Comparison of ENCODE assay signal across 9 cellular contexts in the genomic region with DNA sequence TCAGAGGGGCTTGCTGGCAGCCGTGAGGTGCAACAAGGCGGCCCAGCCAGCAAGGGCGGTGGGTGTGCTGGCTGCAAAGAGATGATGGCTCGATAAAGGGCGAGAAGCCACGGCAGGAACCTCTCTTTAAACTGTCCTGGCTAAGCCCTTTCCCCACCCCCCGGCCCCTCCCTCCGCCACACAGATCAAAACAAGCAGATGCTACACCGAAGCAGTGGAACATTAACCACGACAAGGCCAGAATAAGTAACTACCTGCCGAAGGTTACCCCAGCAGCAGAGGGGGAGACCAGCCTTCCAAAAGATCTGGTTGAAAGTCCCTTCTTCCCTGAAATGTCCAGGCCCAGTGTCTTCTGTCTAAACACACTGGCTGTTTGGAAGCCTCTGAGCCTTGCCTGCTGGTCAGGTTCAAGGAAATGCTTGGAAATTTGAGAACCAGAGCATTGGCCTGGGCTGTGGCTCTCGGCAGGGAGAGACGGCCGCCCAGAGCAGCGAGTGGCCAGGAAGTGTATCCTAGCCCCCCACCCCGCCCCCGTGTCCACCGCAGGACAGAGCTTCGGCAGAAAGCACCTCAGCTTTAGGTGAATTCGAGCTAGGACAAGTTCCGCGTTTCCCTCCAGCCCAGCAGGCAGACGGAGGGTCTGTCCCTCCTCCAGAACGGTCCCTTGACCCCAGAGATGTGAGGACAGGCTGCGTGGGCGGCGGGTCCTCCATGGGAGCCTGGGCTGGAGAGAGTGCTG. TPM values are rescaled to one million over a fixed set of nuclear protein-coding genes. Genes with fewer than 3 reads are reported as not detected.
A peak's percentile ranks its signal among the peaks of the same experiment; 100 is the strongest.
DNase-seq lines count a peak whose midpoint lies in the region; ATAC-seq and TF ChIP-seq lines count a peak whose summit lies in the region.
"Had no signal": no experiment of that assay in that cellular context is flagged by ENCODE, and none has a peak within 500 bp of the region (broad histone marks: within the 10 kb centered on the region; RNA-seq: fewer than 3 reads in every experiment).

No MANE protein-coding gene starts in this region.

- peak overlapping the region; percentile 98 for H3K4me3 ChIP-seq in WI38 (ENCODE audit: low read depth, low read length)
- peak overlapping the region; percentile 50 for H3K4me3 ChIP-seq in iPS-15b (ENCODE audit: low read depth, low read length)
- H3K4me3 ChIP-seq in gastrocnemius medialis: peak overlapping the region; percentile 61 to 65 (median 64)

- TF ChIP-seq POLR2A in gastrocnemius medialis (IDR thresholded peaks at IDR 0.05): peak; percentile 58 to 66

- H3K9ac ChIP-seq in iPS-15b (ENCODE audit: low read depth, low read length): peak overlapping the region; percentile 65

- ATAC-seq in gastrocnemius medialis (peak; percentile 39 to 49), GM19023 (IDR thresholded peaks at IDR 0.05; ENCODE audit: unreplicated experiment) (no peak), HG03039 (IDR thresholded peaks at IDR 0.05; ENCODE audit: unreplicated experiment) (no peak)

- peaks cover 2% of the 10 kb centered on the region for H3K4me1 ChIP-seq in iPS-15b (ENCODE audit: control insufficient read depth, insufficient read depth, low read length)
- peaks cover 65% of the 10 kb centered on the region in 2 donors for H3K4me1 ChIP-seq in gastrocnemius medialis

- TF ChIP-seq CTCF in WI38 (IDR thresholded peaks at IDR 0.05; ENCODE audit: low read depth, low read length) (no peak), gastrocnemius medialis (IDR thresholded peaks at IDR 0.05 in 4 of 5, conservative IDR thresholded peaks at IDR 0.05 in 1 of 5) (no peak)

- DNase-seq in EL (peak; percentile 23), gastrocnemius medialis (peak in 1 of 2 donors; percentile 38)
- DNase-seq in activated CD4-positive, alpha-beta T cell treated with anti-CD3 and anti-CD28 coated beads, Interleukin-2, amount 50 U/mL, for 48 hours: no peak
- DNase-seq in activated CD4-positive, alpha-beta T cell treated with anti-CD3 and anti-CD28 coated beads, Interleukin-2, amount 50 U/mL, for 4 hours: no peak
- DNase-seq: NCI-H446 had no signal

- in situ Hi-C loops in gastrocnemius medialis (cut with MboI; ENCODE audit: low sequenced_read_pairs in 4 of 4): no loop called here

- peak overlapping the region; percentile 85 to 94 (median 86) for H3K27ac ChIP-seq in gastrocnemius medialis

- H3K27me3 ChIP-seq in iPS-15b (ENCODE audit: control insufficient read depth, insufficient read depth, low read length) (peaks cover 2% of the 10 kb centered on the region), gastrocnemius medialis (no peaks in the 10 kb centered on the region)

- H3K9me3 ChIP-seq in iPS-15b (ENCODE audit: control insufficient read depth, insufficient read depth, low read length): no peaks in the 10 kb centered on the region
- no peaks in the 10 kb centered on the region for H3K9me3 ChIP-seq in gastrocnemius medialis

- intact Hi-C loops in gastrocnemius medialis (cut with DNase I; ENCODE audit: low total_unique reads): loop anchor here (2.0 to 5.0 kb wide), 2 partner anchors 46 to 683 kb away; a partner anchor contains a TSS

- H3K36me3 ChIP-seq in iPS-15b (ENCODE audit: control insufficient read depth, insufficient read depth, low read length) (peaks cover 22% of the 10 kb centered on the region), gastrocnemius medialis (peaks cover 0 to 27% of the 10 kb centered on the region in 2 donors)

RNA-seq across cellular contexts. Expression of a gene that starts 2.1 kb away (rescaled TPM):
- total RNA-seq in gastrocnemius medialis: 10 to 100 TPM in 3 of 4 donors, 1 to 10 TPM in 1; 9.6 to 35.3 (median 18.6) TPM

Comparison
In these comparisons a context has a peak if more than half of its experiments do, and no peak if none do; other contexts are left out.
1. ATAC-seq: peak in gastrocnemius medialis (2 of 2); none in GM19023 (single experiment) and HG03039 (single experiment).
2. Peak in every context shown above with its lines, with median percentiles within 50 percentile points of each other: H3K4me3 ChIP-seq.